In the genomic region with DNA sequence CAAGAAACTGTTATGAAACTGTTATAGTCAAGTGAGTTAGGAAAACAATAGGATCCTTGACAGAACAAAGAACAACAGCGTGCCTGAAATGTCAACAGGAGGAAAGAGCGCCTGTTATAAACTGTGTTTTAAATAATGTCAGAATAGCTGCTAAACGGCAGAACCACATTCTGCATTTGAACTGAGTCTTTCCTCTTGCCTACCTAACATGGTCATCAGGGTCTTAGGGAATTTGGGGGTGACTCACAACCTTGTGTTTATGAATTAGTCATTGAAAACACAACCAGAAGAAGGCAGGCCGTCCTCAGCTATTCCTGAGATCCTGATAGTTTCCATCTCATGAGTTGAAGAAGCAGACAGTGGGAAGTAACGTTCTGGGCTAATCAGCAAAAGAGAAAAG, we compare ENCODE assay signal across 12 cellular contexts.
DNase-seq lines count a peak whose midpoint lies in the region; ATAC-seq, FAIRE-seq and TF ChIP-seq lines count a peak whose summit lies in the region.
"Had no signal": no experiment of that assay in that cellular context is flagged by ENCODE, and none has a peak within 500 bp of the region (broad histone marks: within the 10 kb centered on the region; RNA-seq: fewer than 3 reads in every experiment).

No MANE protein-coding gene starts in this region.

- H2AK5ac ChIP-seq in IMR-90 (ENCODE audit: low read depth, low read length) = no peak overlapping the region

- FAIRE-seq in A549 (lab: Jason Lieb, UNC) = no peak
- FAIRE-seq: GM12891 had no signal

- H3K36me3 ChIP-seq in IMR-90 (ENCODE audit: control insufficient read depth, insufficient read depth, low read length) (no peaks in the 10 kb centered on the region), mucosa of descending colon (ENCODE audit: low read depth) (no peaks in the 10 kb centered on the region)
- H3K36me3 ChIP-seq: BLaER1 treated with 17β-estradiol and CSF1 and Interleukin-3, amounts not matched to agents 10 nM and 100 nM had no signal

- H3K4me1 ChIP-seq in A549 (peaks cover 12% of the 10 kb centered on the region; the same call in 2 of the 3 replicates), IMR-90 (ENCODE audit: control insufficient read depth, insufficient read depth, low read length) (peaks cover 16% of the 10 kb centered on the region), mucosa of descending colon (ENCODE audit: low read depth) (no peaks in the 10 kb centered on the region)
- H3K4me1 ChIP-seq: parathyroid adenoma had no signal

- H3K27ac ChIP-seq in A549 = 0 out of 6 replicates have a peak overlapping the region, but pooled peaks of 1 of the 2 experiments have one; percentile 16
- H3K27ac ChIP-seq in IMR-90 (ENCODE audit: insufficient read depth, low read length) = peak overlapping the region; percentile 4
- no peak overlapping the region for H3K27ac ChIP-seq in CD4-positive, alpha-beta T cell (ENCODE audit: low read depth, low read length)
- H3K27ac ChIP-seq: parathyroid adenoma had no signal

- 0 out of 2 replicates have a peak overlapping the region, but pooled peaks have one; percentile 11 for H4K5ac ChIP-seq in IMR-90 (ENCODE audit: low read depth, low read length)

- H3K4me2 ChIP-seq in A549 = peak overlapping the region; percentile 11; the same call in 1 of the 3 replicates
- H3K4me2 ChIP-seq in IMR-90 (ENCODE audit: low read depth, low read length) = peak overlapping the region; percentile 0; the same call in 1 of the 2 replicates

- H4K91ac ChIP-seq in IMR-90 (ENCODE audit: insufficient read depth, low read depth, low read length) = no peak overlapping the region

- H3K36me3 Mint-ChIP-seq in CD4-positive, alpha-beta T cell (ENCODE audit: low read depth) = no peaks in the 10 kb centered on the region

- DNase-seq in A549 (ENCODE audit: low read depth in 1 of 2, low spot score in 1 of 2) (peak in 1 of 2 experiments; percentile 40), IMR-90 (peak; percentile 99), dedifferentiated amniotic fluid mesenchymal stem cell (ENCODE audit: extremely low spot score) (peak; percentile 84), mucosa of descending colon (no peak), NCI-H2081 (lab: John Stamatoyannopoulos, UW) (no peak), KG1 (lab: John Stamatoyannopoulos, UW) (no peak)
- no peak for DNase-seq in activated T-cell treated with anti-CD3 and anti-CD28 coated beads, Interleukin-2, amount 50 U/mL, for 1 hour
- DNase-seq in CD4-positive, alpha-beta T cell = no peak
- DNase-seq: activated CD4-positive, alpha-beta T cell treated with anti-CD3 and anti-CD28 coated beads, Interleukin-2, amount 50 U/mL, for 4 hours had no signal

- TF ChIP-seq EP300 in A549 (IDR thresholded peaks at IDR 0.05) = no peak

- no peak overlapping the region for H3K4me3 Mint-ChIP-seq in CD4-positive, alpha-beta T cell

- H3K9ac ChIP-seq in IMR-90 (ENCODE audit: low read depth, low read length) = no peak overlapping the region; the same call in 1 of the 2 replicates
- H3K9ac ChIP-seq: BLaER1 treated with 17β-estradiol and CSF1 and Interleukin-3, amounts not matched to agents 10 nM and 100 nM; parathyroid adenoma had no signal

- H3K23ac ChIP-seq in IMR-90 (ENCODE audit: low read depth, low read length) = no peak overlapping the region

- TF ChIP-seq RAD21 in A549 (conservative IDR thresholded peaks at IDR 0.05 in 1 of 2, IDR thresholded peaks at IDR 0.05 in 1 of 2) (0 out of 5 replicates have a peak, but pooled peaks of 1 of the 2 experiments have one; percentile 10), IMR-90 (IDR thresholded peaks at IDR 0.05; ENCODE audit: low read length) (peak; percentile 53)

- TF ChIP-seq CTCF in A549 (IDR thresholded peaks at IDR 0.05) (no peak), IMR-90 (conservative IDR thresholded peaks at IDR 0.05; ENCODE audit: low read depth, low read length) (peak; percentile 8; the same call in 1 of the 2 replicates), mucosa of descending colon (IDR thresholded peaks at IDR 0.05) (no peak)
- no peak for TF ChIP-seq CTCF in CD4-positive, alpha-beta T cell (IDR thresholded peaks at IDR 0.05)

- dilution Hi-C loops in IMR-90 (cut with HindIII; ENCODE audit: low sequenced_read_pairs, unreplicated experiment) = no loop called here

- H2AK9ac ChIP-seq in IMR-90 (replicated peaks; ENCODE audit: low read depth, low read length, poor library complexity) = no peak overlapping the region

- H3K27me3 ChIP-seq in IMR-90 (ENCODE audit: control insufficient read depth, insufficient read depth, low read length) = no peaks in the 10 kb centered on the region
- no peaks in the 10 kb centered on the region for H3K27me3 ChIP-seq in CD4-positive, alpha-beta T cell (ENCODE audit: control insufficient read depth, insufficient read depth, low read length)
- H3K27me3 ChIP-seq: BLaER1 treated with 17β-estradiol and CSF1 and Interleukin-3, amounts not matched to agents 10 nM and 100 nM had no signal

- H3K27me3 Mint-ChIP-seq in CD4-positive, alpha-beta T cell = no peaks in the 10 kb centered on the region

- peak overlapping the region; percentile 11; the same call in 1 of the 2 replicates for H3K56ac ChIP-seq in IMR-90 (ENCODE audit: extremely low read depth, insufficient read depth, low read length)

- no peak overlapping the region for H2AFZ ChIP-seq in IMR-90 (replicated peaks; ENCODE audit: low read length, poor library complexity)
- H2AFZ ChIP-seq: parathyroid adenoma had no signal

- H3K4me3 ChIP-seq in A549 = no peak overlapping the region
- no peak overlapping the region for H3K4me3 ChIP-seq in IMR-90 (ENCODE audit: insufficient read depth, low read depth, low read length)
- no peak overlapping the region for H3K4me3 ChIP-seq in mucosa of descending colon
- H3K4me3 ChIP-seq: BLaER1 treated with 17β-estradiol and CSF1 and Interleukin-3, amounts not matched to agents 10 nM and 100 nM had no signal

- peak overlapping the region; percentile 55; the same call in 1 of the 2 replicates for H2BK20ac ChIP-seq in IMR-90 (ENCODE audit: low read depth, low read length)

- peaks cover 14% of the 10 kb centered on the region; the same call in 1 of the 2 replicates for H3K9me1 ChIP-seq in IMR-90 (ENCODE audit: insufficient read depth, low read length)

- POLR2A ChIA-PET in A549 (lab: Yijun Ruan, JAX) = no interaction called here
- POLR2A ChIA-PET in IMR-90 (lab: Charles Lee; ENCODE audit: unreplicated experiment) = interaction anchor here (1.1 to 1.5 kb wide), 2 partner anchors 222 to 224 kb away, joined by 3 to 6 read pairs; no protein-coding TSS in a partner anchor
- POLR2A ChIA-PET in CD4-positive, alpha-beta T cell (lab: Charles Lee) = no interaction called here

- peak; percentile 30 to 66; a peak in 2 of 6 replicates for ATAC-seq in A549
- peak; percentile 89 for ATAC-seq in IMR-90 (ENCODE audit: low read depth)
- ATAC-seq in mucosa of descending colon = peak; percentile 36
- ATAC-seq in CD4-positive, alpha-beta T cell (ENCODE audit: poor library complexity) = no peak

- no peak overlapping the region for H3K27ac Mint-ChIP-seq in CD4-positive, alpha-beta T cell

- 40% methylated on average over 5 of the region's 5 CpGs for WGBS in A549 (ENCODE audit: missing lambda C conversion rate)
- no CpG with 5 or more reads among the region's 5 CpGs for WGBS in IMR-90 (ENCODE audit: extremely low coverage in 2 of 2, insufficient read length in 1 of 2), 2 experiments

- H2BK15ac ChIP-seq in IMR-90 (ENCODE audit: low read depth, low read length) = no peak overlapping the region

- intact Hi-C loops in IMR-90 (cut with micrococcal nuclease) (loop anchor here (5.0 kb wide), 1 partner anchor 131 kb away; no protein-coding TSS in a partner anchor), mucosa of descending colon (cut with DNase I, micrococcal nuclease) (no loop called here)
- intact Hi-C loops in CD4-positive, alpha-beta T cell (cut with DNase I, micrococcal nuclease) = no loop called here

- no TSS peak for BruUV-seq in IMR-90 (replicated peaks; lab: Mats Ljungman, UMichigan)

- peak overlapping the region; percentile 5; the same call in 1 of the 2 replicates for H3K18ac ChIP-seq in IMR-90 (ENCODE audit: low read depth, low read length)

- peak overlapping the region; percentile 83; the same call in 1 of the 2 replicates for H2BK120ac ChIP-seq in IMR-90 (ENCODE audit: low read depth, low read length)

- H3K79me1 ChIP-seq in IMR-90 (ENCODE audit: low read depth in 1 of 2, low read length in 2 of 2) = peaks cover 0 to 9% of the 10 kb centered on the region in 2 experiments; a peak in 1 of 4 replicates

- no peaks in the 10 kb centered on the region for H4K20me1 ChIP-seq in IMR-90 (ENCODE audit: insufficient read depth, low read length)
- H4K20me1 ChIP-seq: BLaER1 treated with 17β-estradiol and CSF1 and Interleukin-3, amounts not matched to agents 10 nM and 100 nM had no signal

- peak overlapping the region; percentile 98 for H2BK5ac ChIP-seq in IMR-90 (ENCODE audit: low read depth, low read length, poor library complexity, severe bottlenecking)

- no peaks in the 10 kb centered on the region for H3K9me3 Mint-ChIP-seq in CD4-positive, alpha-beta T cell

- no peaks in the 10 kb centered on the region for H3K9me3 ChIP-seq in A549
- no peaks in the 10 kb centered on the region for H3K9me3 ChIP-seq in IMR-90 (ENCODE audit: control insufficient read depth, insufficient read depth, low read length)
- H3K9me3 ChIP-seq in mucosa of descending colon = no peaks in the 10 kb centered on the region
- no peaks in the 10 kb centered on the region for H3K9me3 ChIP-seq in CD4-positive, alpha-beta T cell (ENCODE audit: control insufficient read depth, low read length)

- H3K14ac ChIP-seq in IMR-90 (replicated peaks; ENCODE audit: low read depth, low read length) = no peak overlapping the region

- CTCF ChIA-PET in A549 (lab: Yijun Ruan, JAX) = no interaction called here
- CTCF ChIA-PET in IMR-90 (lab: Yijun Ruan, JAX) = interaction anchor here (0.6 kb wide), 1 partner anchor 45 kb away, joined by 4 read pairs; no protein-coding TSS in a partner anchor
- CTCF ChIA-PET in CD4-positive, alpha-beta T cell (lab: Charles Lee) = no interaction called here

- in situ Hi-C loops in IMR-90 (cut with MboI; ENCODE audit: low sequenced_read_pairs) = no loop called here

- H3K4ac ChIP-seq in IMR-90 (ENCODE audit: low read depth, low read length) = peak overlapping the region; percentile 39; the same call in 1 of the 2 replicates

- peak overlapping the region in 1 of 2 experiments; percentile 74; a peak in 1 of 4 replicates for H4K8ac ChIP-seq in IMR-90 (ENCODE audit: low read depth in 2 of 2, low read length in 2 of 2)

- no peaks in the 10 kb centered on the region for H3K4me1 Mint-ChIP-seq in CD4-positive, alpha-beta T cell (ENCODE audit: low read depth)

- TF ChIP-seq POLR2A in A549 (IDR thresholded peaks at IDR 0.05; ENCODE audit: low read length) (no peak), IMR-90 (IDR thresholded peaks at IDR 0.05; ENCODE audit: low read depth, low read length) (no peak; the same call in 1 of the 2 replicates)

TF ChIP-seq in A549, 52 proteins besides CTCF, POLR2A, EP300 and RAD21 (continues in another document):
- no peak for TF ChIP-seq FOSL2 (IDR thresholded peaks at IDR 0.05)
- TF ChIP-seq FOSL2 (CRISPR knock-in tag; IDR thresholded peaks at IDR 0.05) = peak; percentile 57

TF ChIP-seq in IMR-90, 13 proteins besides CTCF, POLR2A, EP300 and RAD21 (continues in another document):
- TF ChIP-seq NFE2L2 (IDR thresholded peaks at IDR 0.05; ENCODE audit: low read depth, low read length) (0 out of 2 replicates have a peak, but pooled peaks have one; percentile 20), CEBPB (IDR thresholded peaks at IDR 0.05; ENCODE audit: low read depth, low read length) (peak; percentile 31; the same call in 1 of the 2 replicates), BHLHE40 (IDR thresholded peaks at IDR 0.05; ENCODE audit: low read depth, low read length) (peak; percentile 67)

Comparison
In these comparisons a context has a peak if more than half of its experiments do, and no peak if none do; other contexts are left out.
1. DNase-seq: peak in IMR-90 (single experiment) and dedifferentiated amniotic fluid mesenchymal stem cell (single experiment); none in mucosa of descending colon (0 of 3), activated T-cell treated with anti-CD3 and anti-CD28 coated beads, Interleukin-2, amount 50 U/mL, for 1 hour (single experiment), CD4-positive, alpha-beta T cell (0 of 10), NCI-H2081 (0 of 2) and KG1 (single experiment).